Comparison of ENCODE assay signal across 24 cellular contexts in the genomic region with DNA sequence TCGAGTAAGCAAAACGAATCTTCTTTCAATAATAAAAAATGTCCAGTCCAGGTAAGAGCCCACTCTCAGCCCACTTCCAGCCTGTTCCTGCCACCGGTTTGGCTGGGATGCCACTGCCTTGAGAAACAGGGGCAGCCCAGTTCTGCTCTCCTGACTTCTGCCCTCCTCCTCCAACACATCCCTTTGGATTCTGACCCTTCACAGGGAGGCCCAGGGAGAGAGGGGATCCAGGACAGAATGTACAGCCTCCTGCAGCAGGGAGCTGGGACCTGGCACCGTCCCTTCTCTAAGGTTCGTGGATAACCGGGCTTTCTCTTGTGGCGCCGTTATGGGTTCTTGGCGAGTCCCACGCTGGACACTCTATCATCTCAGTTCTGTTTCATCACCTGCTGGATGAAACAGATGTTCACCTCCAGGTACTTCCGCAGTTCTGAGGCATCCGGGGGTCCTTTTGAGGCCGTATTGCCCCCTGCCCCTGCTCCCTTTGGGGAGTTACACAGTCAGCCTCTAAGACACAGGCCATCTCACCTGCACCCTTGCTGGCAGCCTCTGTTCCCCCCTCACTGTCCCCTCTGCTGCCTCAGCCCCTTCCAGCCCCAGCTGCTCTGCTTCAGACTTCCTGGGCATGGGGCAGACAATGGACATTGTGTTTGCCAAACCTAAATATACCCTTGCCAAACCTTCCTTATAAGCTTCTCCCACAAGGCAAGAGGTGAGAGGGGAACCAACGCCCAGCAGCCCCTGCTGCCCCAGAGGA.
A peak's percentile ranks its signal among the peaks of the same experiment; 100 is the strongest.
DNase-seq lines count a peak whose midpoint lies in the region; ATAC-seq and TF ChIP-seq lines count a peak whose summit lies in the region.
"Had no signal": no experiment of that assay in that cellular context is flagged by ENCODE, and none has a peak within 500 bp of the region (broad histone marks: within the 10 kb centered on the region; RNA-seq: fewer than 3 reads in every experiment).

No MANE protein-coding gene starts in this region.

- no peaks in the 10 kb centered on the region for H3K4me1 Mint-ChIP-seq in osteocyte (ENCODE audit: unreplicated experiment)
- H3K4me1 Mint-ChIP-seq in activated naive CD8-positive, alpha-beta T cell treated with anti-CD3 and anti-CD28 coated beads, Interleukin-2, amount 50 U/mL, for 24 hours: peaks cover under 1% of the 10 kb centered on the region
- H3K4me1 Mint-ChIP-seq: CD4-positive, CD25-positive, alpha-beta regulatory T cell had no signal

- no peaks in the 10 kb centered on the region for H3K36me3 Mint-ChIP-seq in osteocyte (ENCODE audit: unreplicated experiment)
- H3K36me3 Mint-ChIP-seq in activated naive CD8-positive, alpha-beta T cell treated with anti-CD3 and anti-CD28 coated beads, Interleukin-2, amount 50 U/mL, for 24 hours (ENCODE audit: low read depth): no peaks in the 10 kb centered on the region
- H3K36me3 Mint-ChIP-seq: CD4-positive, CD25-positive, alpha-beta regulatory T cell had no signal

- H3K27ac ChIP-seq in esophagus muscularis mucosa (replicated peaks in 1 of 4) (no peak overlapping the region), right lobe of liver (no peak overlapping the region)
- H3K27ac ChIP-seq: HL-60, KMS-11, PC-9, SJCRH30 had no signal

- H3K4me3 ChIP-seq in esophagus muscularis mucosa (no peak overlapping the region), right lobe of liver (no peak overlapping the region)
- H3K4me3 ChIP-seq: PC-9, SJCRH30 had no signal

- H3K4me1 ChIP-seq in esophagus muscularis mucosa (peaks cover 7 to 15% (median 13%) of the 10 kb centered on the region in 4 donors), right lobe of liver (no peaks in the 10 kb centered on the region)
- H3K4me1 ChIP-seq: SJCRH30 had no signal

- TF ChIP-seq CTCF in esophagus muscularis mucosa (IDR thresholded peaks at IDR 0.05) (no peak), osteocyte (IDR thresholded peaks at IDR 0.05) (no peak), right lobe of liver (IDR thresholded peaks at IDR 0.05) (no peak)

- H3K27me3 ChIP-seq in esophagus muscularis mucosa (no peaks in the 10 kb centered on the region), right lobe of liver (no peaks in the 10 kb centered on the region)
- H3K27me3 ChIP-seq: SJCRH30 had no signal

- no peak overlapping the region for H3K27ac Mint-ChIP-seq in osteocyte (ENCODE audit: unreplicated experiment)
- no peak overlapping the region for H3K27ac Mint-ChIP-seq in activated naive CD8-positive, alpha-beta T cell treated with anti-CD3 and anti-CD28 coated beads, Interleukin-2, amount 50 U/mL, for 24 hours
- H3K27ac Mint-ChIP-seq: CD4-positive, CD25-positive, alpha-beta regulatory T cell; IgD-negative memory B cell had no signal

- H3K36me3 ChIP-seq in esophagus muscularis mucosa (no peaks in the 10 kb centered on the region), right lobe of liver (no peaks in the 10 kb centered on the region)
- H3K36me3 ChIP-seq: SJCRH30 had no signal

- no peaks in the 10 kb centered on the region for H3K9me3 Mint-ChIP-seq in osteocyte (ENCODE audit: unreplicated experiment)
- no peaks in the 10 kb centered on the region for H3K9me3 Mint-ChIP-seq in activated naive CD8-positive, alpha-beta T cell treated with anti-CD3 and anti-CD28 coated beads, Interleukin-2, amount 50 U/mL, for 24 hours
- H3K9me3 Mint-ChIP-seq: CD4-positive, CD25-positive, alpha-beta regulatory T cell; IgD-negative memory B cell had no signal

- H3K9me3 ChIP-seq in esophagus muscularis mucosa: no peaks in the 10 kb centered on the region
- H3K9me3 ChIP-seq in right lobe of liver: no peaks in the 10 kb centered on the region
- H3K9me3 ChIP-seq: SJCRH30 had no signal

- WGBS in esophagus muscularis mucosa: 94% methylated on average over 12 of the region's 14 CpGs
- WGBS in right lobe of liver (ENCODE audit: insufficient coverage, low coverage, low lambda C conversion rate, missing lambda C conversion rate): 88% methylated on average over 8 of the region's 14 CpGs

- TF ChIP-seq EP300 in esophagus muscularis mucosa (IDR thresholded peaks at IDR 0.05): no peak

- peak; percentile 1 for DNase-seq in activated CD4-positive, alpha-beta T cell treated with anti-CD3 and anti-CD28 coated beads for 1 hour
- DNase-seq in activated CD4-positive, alpha-beta T cell treated with anti-CD3 and anti-CD28 coated beads for 4 hours: no peak
- peak; percentile 87 for DNase-seq in esophagus muscularis mucosa (ENCODE audit: extremely low spot score)
- peak; percentile 64 for DNase-seq in osteocyte (ENCODE audit: extremely low spot score, unreplicated experiment)
- no peak for DNase-seq in right lobe of liver
- DNase-seq in activated naive CD8-positive, alpha-beta T cell treated with anti-CD3 and anti-CD28 coated beads, Interleukin-2, amount 50 U/mL, for 24 hours: no peak
- DNase-seq: 8988T; ACHN; CD4-positive, CD25-positive, alpha-beta regulatory T cell; DMS153; HCEC 1CT; MM.1S; NCI-H1417 treated with DMSO at 0.1 percent for 48 hours; NCI-H187; NCI-H2081 treated with DMSO at 0.1 percent for 48 hours; NCI-H2171 treated with DMSO at 0.1 percent for 48 hours; NCI-H345; NCI-H510A treated with DMSO at 0.1 percent for 48 hours; PC-9; SJCRH30 had no signal

- H3K27me3 Mint-ChIP-seq in osteocyte (ENCODE audit: unreplicated experiment): peaks cover 30% of the 10 kb centered on the region
- H3K27me3 Mint-ChIP-seq in activated naive CD8-positive, alpha-beta T cell treated with anti-CD3 and anti-CD28 coated beads, Interleukin-2, amount 50 U/mL, for 24 hours: no peaks in the 10 kb centered on the region

- TF ChIP-seq POLR2A in esophagus muscularis mucosa (IDR thresholded peaks at IDR 0.05; ENCODE audit: low read depth) (no peak), right lobe of liver (IDR thresholded peaks at IDR 0.05) (no peak)

- no peak for ATAC-seq in HG03039 (IDR thresholded peaks at IDR 0.05; ENCODE audit: unreplicated experiment)
- ATAC-seq in right lobe of liver: no peak
- no peak for ATAC-seq in activated naive CD8-positive, alpha-beta T cell treated with anti-CD3 and anti-CD28 coated beads, Interleukin-2, amount 50 U/mL, for 24 hours

- intact Hi-C loops in esophagus muscularis mucosa (cut with DNase I): no loop called here
- intact Hi-C loops in right lobe of liver (cut with DNase I): no loop called here

- H3K4me3 Mint-ChIP-seq in osteocyte (ENCODE audit: unreplicated experiment): no peak overlapping the region
- H3K4me3 Mint-ChIP-seq in activated naive CD8-positive, alpha-beta T cell treated with anti-CD3 and anti-CD28 coated beads, Interleukin-2, amount 50 U/mL, for 24 hours: no peak overlapping the region
- H3K4me3 Mint-ChIP-seq: CD4-positive, CD25-positive, alpha-beta regulatory T cell had no signal

Comparison
In these comparisons a context has a peak if more than half of its experiments do, and no peak if none do; other contexts are left out.
1. DNase-seq: peak in activated CD4-positive, alpha-beta T cell treated with anti-CD3 and anti-CD28 coated beads for 1 hour (single experiment), esophagus muscularis mucosa (single experiment) and osteocyte (single experiment); none in activated CD4-positive, alpha-beta T cell treated with anti-CD3 and anti-CD28 coated beads for 4 hours (0 of 2), right lobe of liver (0 of 3) and activated naive CD8-positive, alpha-beta T cell treated with anti-CD3 and anti-CD28 coated beads, Interleukin-2, amount 50 U/mL, for 24 hours (single experiment).